ENCODE assay signal across 17 cellular contexts in the genomic region with DNA sequence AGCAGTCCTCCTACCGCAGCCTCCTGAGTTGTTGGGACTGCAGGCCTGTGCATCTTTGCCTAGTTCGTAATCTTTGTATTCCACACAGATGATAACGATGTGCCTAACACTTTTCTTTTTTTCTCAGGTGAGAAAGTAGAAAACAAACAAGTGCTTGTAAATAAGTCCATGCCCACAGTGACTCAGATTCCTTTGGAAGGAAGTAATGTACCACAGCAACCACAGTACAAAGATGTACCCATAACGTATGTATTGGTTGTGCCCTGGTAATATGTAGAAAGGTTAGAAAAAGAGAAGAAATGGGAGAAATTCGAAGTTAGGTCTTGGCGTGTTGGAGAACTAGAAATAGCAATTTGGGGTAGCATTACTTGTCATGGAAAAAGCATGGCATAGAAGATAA.
DNase-seq lines count a peak whose midpoint lies in the region; TF ChIP-seq lines count a peak whose summit lies in the region.
"Had no signal": no experiment of that assay in that cellular context is flagged by ENCODE, and none has a peak within 500 bp of the region (broad histone marks: within the 10 kb centered on the region; RNA-seq: fewer than 3 reads in every experiment).

No MANE protein-coding gene starts in this region.

- POLR2A ChIA-PET in activated CD4-positive, alpha-beta T cell treated with anti-CD3 and anti-CD28 coated beads, Interleukin-2, amount 10 ng/mL, durations not matched to agents 7 days and 5 days (lab: Charles Lee), result no interaction called here

- H3K27me3 Mint-ChIP-seq in activated CD4-positive, alpha-beta T cell treated with anti-CD3 and anti-CD28 coated beads, Interleukin-2, amount 10 ng/mL, durations not matched to agents 7 days and 5 days, result no peaks in the 10 kb centered on the region
- H3K27me3 Mint-ChIP-seq in T-helper 2 cell treated with Interferon-gamma antibody and Interleukin-4, amounts not matched to agents 5 μg/mL and 100 μg/mL, for 36 hours (ENCODE audit: low read depth), result no peaks in the 10 kb centered on the region
- no peaks in the 10 kb centered on the region for H3K27me3 Mint-ChIP-seq in neural crest cell (ENCODE audit: low read depth)
- H3K27me3 Mint-ChIP-seq: B cell; CD4-positive, alpha-beta T cell had no signal

- H3K36me3 Mint-ChIP-seq in activated CD4-positive, alpha-beta T cell treated with anti-CD3 and anti-CD28 coated beads, Interleukin-2, amount 10 ng/mL, durations not matched to agents 7 days and 5 days (ENCODE audit: low read depth), result peaks cover 22% of the 10 kb centered on the region
- peaks cover 21% of the 10 kb centered on the region for H3K36me3 Mint-ChIP-seq in T-helper 2 cell treated with Interferon-gamma antibody and Interleukin-4, amounts not matched to agents 5 μg/mL and 100 μg/mL, for 36 hours (ENCODE audit: low read depth)
- H3K36me3 Mint-ChIP-seq in neural crest cell (ENCODE audit: low read depth), result peaks cover 16% of the 10 kb centered on the region

- peak overlapping the region; percentile 26 for H3K27ac Mint-ChIP-seq in activated CD4-positive, alpha-beta T cell treated with anti-CD3 and anti-CD28 coated beads, Interleukin-2, amount 10 ng/mL, durations not matched to agents 7 days and 5 days
- H3K27ac Mint-ChIP-seq in T-helper 2 cell treated with Interferon-gamma antibody and Interleukin-4, amounts not matched to agents 5 μg/mL and 100 μg/mL, for 36 hours, result peak overlapping the region; percentile 27
- H3K27ac Mint-ChIP-seq in neural crest cell (ENCODE audit: unreplicated experiment), result peak overlapping the region; percentile 4
- H3K27ac Mint-ChIP-seq: B cell; CD4-positive, alpha-beta T cell; CD8-positive, alpha-beta T cell had no signal

- no peak for TF ChIP-seq CTCF in neural crest cell (conservative IDR thresholded peaks at IDR 0.05)

- H3K4me3 Mint-ChIP-seq in activated CD4-positive, alpha-beta T cell treated with anti-CD3 and anti-CD28 coated beads, Interleukin-2, amount 10 ng/mL, durations not matched to agents 7 days and 5 days, result no peak overlapping the region
- no peak overlapping the region for H3K4me3 Mint-ChIP-seq in T-helper 2 cell treated with Interferon-gamma antibody and Interleukin-4, amounts not matched to agents 5 μg/mL and 100 μg/mL, for 36 hours
- no peak overlapping the region for H3K4me3 Mint-ChIP-seq in neural crest cell
- H3K4me3 Mint-ChIP-seq: B cell; CD4-positive, alpha-beta T cell; CD8-positive, alpha-beta T cell had no signal

- CTCF ChIA-PET in activated CD4-positive, alpha-beta T cell treated with anti-CD3 and anti-CD28 coated beads, Interleukin-2, amount 10 ng/mL, durations not matched to agents 7 days and 5 days (lab: Charles Lee), result no interaction called here

- peaks cover 20% of the 10 kb centered on the region for H3K4me1 Mint-ChIP-seq in activated CD4-positive, alpha-beta T cell treated with anti-CD3 and anti-CD28 coated beads, Interleukin-2, amount 10 ng/mL, durations not matched to agents 7 days and 5 days
- H3K4me1 Mint-ChIP-seq in T-helper 2 cell treated with Interferon-gamma antibody and Interleukin-4, amounts not matched to agents 5 μg/mL and 100 μg/mL, for 36 hours (ENCODE audit: low read depth), result peaks cover 22% of the 10 kb centered on the region
- peaks cover 15% of the 10 kb centered on the region for H3K4me1 Mint-ChIP-seq in neural crest cell

- no peaks in the 10 kb centered on the region for H3K9me3 Mint-ChIP-seq in activated CD4-positive, alpha-beta T cell treated with anti-CD3 and anti-CD28 coated beads, Interleukin-2, amount 10 ng/mL, durations not matched to agents 7 days and 5 days
- H3K9me3 Mint-ChIP-seq in T-helper 2 cell treated with Interferon-gamma antibody and Interleukin-4, amounts not matched to agents 5 μg/mL and 100 μg/mL, for 36 hours, result no peaks in the 10 kb centered on the region
- no peaks in the 10 kb centered on the region for H3K9me3 Mint-ChIP-seq in neural crest cell
- H3K9me3 Mint-ChIP-seq: CD4-positive, alpha-beta T cell; CD8-positive, alpha-beta T cell had no signal

- no peak for DNase-seq in activated CD4-positive, alpha-beta T cell treated with anti-CD3 and anti-CD28 coated beads, Interleukin-2, amount 10 ng/mL, durations not matched to agents 7 days and 5 days
- DNase-seq in activated CD4-positive, alpha-beta T cell treated with anti-CD3 and anti-CD28 coated beads for 4 hours, result no peak
- DNase-seq in T-helper 2 cell treated with Interferon-gamma antibody and Interleukin-4, amounts not matched to agents 5 μg/mL and 100 μg/mL, for 36 hours (ENCODE audit: low spot score), result no peak
- DNase-seq in neural crest cell (ENCODE audit: low read depth, low spot score) (no peak), DMS153 treated with DMSO at 0.1 percent for 48 hours (lab: John Stamatoyannopoulos, UW; ENCODE audit: unreplicated experiment) (no peak), NCI-H187 treated with DMSO at 0.1 percent for 48 hours (lab: John Stamatoyannopoulos, UW) (no peak)
- DNase-seq: AML-193; Caco-2; Calu3; CD4-positive, alpha-beta T cell; CD8-positive, alpha-beta T cell; DMS53; DMS79; DND-41; EL; GDM1 had no signal
